In the genomic region with DNA sequence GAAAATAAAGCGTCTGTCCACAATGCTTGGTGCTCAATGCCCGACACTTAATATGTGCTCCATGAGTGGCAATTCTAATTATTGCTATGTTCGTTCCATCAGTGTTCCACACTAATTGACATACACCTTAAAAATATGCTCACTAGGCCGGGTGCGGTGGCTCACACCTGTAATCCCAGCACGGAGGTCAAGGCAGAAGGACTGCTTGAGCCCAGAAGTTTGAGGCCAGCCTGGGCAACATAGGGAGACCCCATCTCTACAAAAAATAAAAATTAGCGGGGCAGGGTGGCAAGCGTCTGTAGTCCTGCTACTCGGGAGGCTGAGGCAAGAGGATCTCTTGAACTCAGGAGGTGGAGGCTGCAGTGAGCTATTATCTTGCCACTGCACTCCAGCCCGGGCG, we compare ENCODE assay signal across 8 cellular contexts. TPM values are rescaled to one million over a fixed set of nuclear protein-coding genes. Genes with fewer than 3 reads are reported as not detected.
DNase-seq lines count a peak whose midpoint lies in the region; ATAC-seq and TF ChIP-seq lines count a peak whose summit lies in the region.

No MANE protein-coding gene starts in this region.

- peak overlapping the region; percentile 93 for H3K27ac ChIP-seq in angular gyrus (ENCODE audit: low read depth, low read length)
- no peak overlapping the region for H3K27ac ChIP-seq in mesendoderm (ENCODE audit: low read depth, low read length)
- peak overlapping the region in 2 of 4 donors; percentile 78 to 86 for H3K27ac ChIP-seq in tibial nerve

- H2BK5ac ChIP-seq in mesendoderm (ENCODE audit: low read length): no peak overlapping the region

- H3K9me3 ChIP-seq in tibial nerve: no peaks in the 10 kb centered on the region

- H3K4me2 ChIP-seq in mesendoderm (ENCODE audit: low read length): no peak overlapping the region

- peak overlapping the region; percentile 79 for H3K27ac Mint-ChIP-seq in activated naive CD4-positive, alpha-beta T cell treated with anti-CD3 and anti-CD28 coated beads for 36 hours

- H2BK15ac ChIP-seq in mesendoderm (replicated peaks; ENCODE audit: low read depth): no peak overlapping the region

- CTCF ChIA-PET in activated naive CD4-positive, alpha-beta T cell treated with anti-CD3 and anti-CD28 coated beads for 36 hours (lab: Charles Lee): interaction anchor here (6.2 kb wide), 1 partner anchor 185 kb away, joined by 62 read pairs; no protein-coding TSS in a partner anchor

- H3K18ac ChIP-seq in mesendoderm (ENCODE audit: low read length): no peak overlapping the region

- TF ChIP-seq EP300 in tibial nerve (IDR thresholded peaks at IDR 0.05): no peak

- peaks cover 5% of the 10 kb centered on the region for H3K79me1 ChIP-seq in mesendoderm (ENCODE audit: low read length)

- no peak for TF ChIP-seq POLR2A in tibial nerve (IDR thresholded peaks at IDR 0.05)

- H3K27me3 Mint-ChIP-seq in activated naive CD4-positive, alpha-beta T cell treated with anti-CD3 and anti-CD28 coated beads for 36 hours (ENCODE audit: low read depth): no peaks in the 10 kb centered on the region

- peak overlapping the region; percentile 88 for H3K56ac ChIP-seq in mesendoderm (ENCODE audit: low read length)

- intact Hi-C loops in activated naive CD4-positive, alpha-beta T cell treated with anti-CD3 and anti-CD28 coated beads for 36 hours (cut with micrococcal nuclease): loop anchor here (1.0 to 10.0 kb wide), 3 partner anchors 26 to 541 kb away; partner anchors contain the start of genes MAPKAPK5 and RPL6

- H3K4me1 Mint-ChIP-seq in activated naive CD4-positive, alpha-beta T cell treated with anti-CD3 and anti-CD28 coated beads for 36 hours (ENCODE audit: low read depth): peaks cover 30% of the 10 kb centered on the region

- H3K9me3 Mint-ChIP-seq in activated naive CD4-positive, alpha-beta T cell treated with anti-CD3 and anti-CD28 coated beads for 36 hours: no peaks in the 10 kb centered on the region

- peak overlapping the region; percentile 90 for H3K4me3 Mint-ChIP-seq in activated naive CD4-positive, alpha-beta T cell treated with anti-CD3 and anti-CD28 coated beads for 36 hours

- H4K5ac ChIP-seq in mesendoderm (ENCODE audit: low read length): no peak overlapping the region

- H3K9ac ChIP-seq in mesendoderm (ENCODE audit: low read length): peak overlapping the region; percentile 84

- no peaks in the 10 kb centered on the region for H3K36me3 Mint-ChIP-seq in activated naive CD4-positive, alpha-beta T cell treated with anti-CD3 and anti-CD28 coated beads for 36 hours (ENCODE audit: low read depth)

- H3K79me2 ChIP-seq in mesendoderm (ENCODE audit: control insufficient read depth, insufficient read depth, low read length): peaks cover 8% of the 10 kb centered on the region

- H3K27me3 ChIP-seq in mesendoderm (ENCODE audit: insufficient read depth, low read length, poor library complexity) (no peaks in the 10 kb centered on the region), tibial nerve (no peaks in the 10 kb centered on the region)

- no peak for TF ChIP-seq CTCF in tibial nerve (IDR thresholded peaks at IDR 0.05)

- H3K23ac ChIP-seq in mesendoderm (ENCODE audit: low read length): no peak overlapping the region

- ATAC-seq in GM19397 (IDR thresholded peaks at IDR 0.05; ENCODE audit: unreplicated experiment): no peak
- no peak for ATAC-seq in GM21529 (IDR thresholded peaks at IDR 0.05; ENCODE audit: unreplicated experiment)

- no peaks in the 10 kb centered on the region for H3K4me1 ChIP-seq in mesendoderm (ENCODE audit: control insufficient read depth, low read depth, low read length)
- H3K4me1 ChIP-seq in tibial nerve: peaks cover 0 to 38% (median 8%) of the 10 kb centered on the region in 4 donors

- H4K8ac ChIP-seq in mesendoderm (ENCODE audit: low read depth, low read length): peak overlapping the region; percentile 41

- no peak for DNase-seq in activated naive CD4-positive, alpha-beta T cell treated with anti-CD3 and anti-CD28 coated beads for 36 hours
- no peak for DNase-seq in activated naive CD4-positive, alpha-beta T cell treated with Interleukin-2 at 50 U/mL for 16 hours
- no peak for DNase-seq in mesendoderm
- no peak for DNase-seq in tibial nerve (ENCODE audit: low spot score in 2 of 2)
- DNase-seq in T-helper 9 cell: no peak

- H3K4ac ChIP-seq in mesendoderm (ENCODE audit: low read depth, low read length): no peak overlapping the region

- H3K4me3 ChIP-seq in mesendoderm (ENCODE audit: low read length) (no peak overlapping the region), tibial nerve (peak overlapping the region; percentile 70 to 85 (median 84))

- no peaks in the 10 kb centered on the region for H3K36me3 ChIP-seq in mesendoderm (ENCODE audit: control insufficient read depth, insufficient read depth, low read length)
- no peaks in the 10 kb centered on the region for H3K36me3 ChIP-seq in tibial nerve

- no CpG with 5 or more reads among the region's 11 CpGs for WGBS in mesendoderm (ENCODE audit: extremely low coverage, insufficient coverage, low lambda C conversion rate)
- 87 to 90% methylated on average over 11 of the region's 11 CpGs for WGBS in tibial nerve, 2 donors

- no peak overlapping the region for H2AK5ac ChIP-seq in mesendoderm (ENCODE audit: low read length)

- H2BK120ac ChIP-seq in mesendoderm (ENCODE audit: low read depth, low read length): no peak overlapping the region

RNA-seq across cellular contexts. Expression of gene HECTD4, which starts 0.6 kb away (rescaled TPM):
- total RNA-seq in activated naive CD4-positive, alpha-beta T cell treated with anti-CD3 and anti-CD28 coated beads for 36 hours: 10 to 100 TPM; 17.6 to 19.2 TPM
- polyA plus RNA-seq in mesendoderm (2013, experiment 1 of 2): 6.3 TPM
- polyA plus RNA-seq in mesendoderm (2013, experiment 2 of 2): 5.5 TPM
- 10 to 100 TPM; 43.0 to 70.5 (median 58.5) TPM for total RNA-seq in tibial nerve

RNA-seq across cellular contexts. Expression of gene RPL6, which starts 26.5 kb away (rescaled TPM):
- total RNA-seq in activated naive CD4-positive, alpha-beta T cell treated with anti-CD3 and anti-CD28 coated beads for 36 hours: 1,000 to 10,000 TPM; 2,358 to 2,432 TPM
- 2,306 TPM for polyA plus RNA-seq in mesendoderm (2013, experiment 1 of 2)
- polyA plus RNA-seq in mesendoderm (2013, experiment 2 of 2): 2,338 TPM
- 1,000 to 10,000 TPM in 3 of 4 donors, 100 to 1,000 TPM in 1; 947 to 1,473 (median 1,061) TPM for total RNA-seq in tibial nerve

RNA-seq across cellular contexts. Expression of gene PTPN11, which starts 35.9 kb away (rescaled TPM):
- 100 to 1,000 TPM; 137 to 141 TPM for total RNA-seq in activated naive CD4-positive, alpha-beta T cell treated with anti-CD3 and anti-CD28 coated beads for 36 hours
- polyA plus RNA-seq in mesendoderm (2013, experiment 1 of 2): 83.3 TPM
- 85.0 TPM for polyA plus RNA-seq in mesendoderm (2013, experiment 2 of 2)
- total RNA-seq in tibial nerve: 100 to 1,000 TPM in 3 of 4 donors, 10 to 100 TPM in 1; 90.6 to 136 (median 110) TPM
